ENCODE assay signal across 12 cellular contexts in genomic region chr2:225112362-225113111, GRCh38.
DNase-seq lines count a peak whose midpoint lies in the region; ATAC-seq and TF ChIP-seq lines count a peak whose summit lies in the region.
"Had no signal": no experiment of that assay in that cellular context is flagged by ENCODE, and none has a peak within 500 bp of the region (broad histone marks: within the 10 kb centered on the region; RNA-seq: fewer than 3 reads in every experiment).

No MANE protein-coding gene starts in this region.

- no peaks in the 10 kb centered on the region for H3K9me3 ChIP-seq in BLaER1 treated with 17β-estradiol and CSF1 and Interleukin-3, amounts not matched to agents 10 nM and 100 nM (replicated peaks in 1 of 11)

- ATAC-seq in GM21360 (IDR thresholded peaks at IDR 0.05; ENCODE audit: unreplicated experiment) (peak; percentile 86), HG03342 (IDR thresholded peaks at IDR 0.05; ENCODE audit: unreplicated experiment) (peak; percentile 69)
- ATAC-seq: activated T-cell treated with anti-CD3 and anti-CD28 coated beads, Interleukin-2, amount 50 U/mL, for 72 hours had no signal

- H3K27me3 Mint-ChIP-seq in brain = peaks cover 10% of the 10 kb centered on the region
- peaks cover 13% of the 10 kb centered on the region for H3K27me3 Mint-ChIP-seq in activated T-helper 2 cell treated with anti-CD3 and anti-CD28 coated beads, Interferon-gamma antibody, Interleukin-2, Interleukin-4, amounts not matched to agents 10 μg/mL and 5 μg/mL and 100 μg/mL, durations not matched to agents 14 hours and 24 hours and 36 hours (ENCODE audit: low read depth)
- H3K27me3 Mint-ChIP-seq: type B pancreatic cell had no signal

- H3K27ac ChIP-seq in BLaER1 treated with 17β-estradiol and CSF1 and Interleukin-3, amounts not matched to agents 10 nM and 100 nM = peak overlapping the region in 4 of 11 experiments; percentile 24 to 69 (median 45); a peak in 5 of 22 replicates

- peak overlapping the region in 6 of 11 experiments; percentile 28 to 78 (median 62); a peak in 11 of 22 replicates for H3K4me2 ChIP-seq in BLaER1 treated with 17β-estradiol and CSF1 and Interleukin-3, amounts not matched to agents 10 nM and 100 nM

- peak overlapping the region in 2 of 11 experiments; percentile 16 to 43; a peak in 2 of 22 replicates for H3K9ac ChIP-seq in BLaER1 treated with 17β-estradiol and CSF1 and Interleukin-3, amounts not matched to agents 10 nM and 100 nM

- H3K27ac Mint-ChIP-seq in brain = peak overlapping the region in 4 of 5 experiments; percentile 17 to 58 (median 41)
- no peak overlapping the region for H3K27ac Mint-ChIP-seq in activated T-helper 2 cell treated with anti-CD3 and anti-CD28 coated beads, Interferon-gamma antibody, Interleukin-2, Interleukin-4, amounts not matched to agents 10 μg/mL and 5 μg/mL and 100 μg/mL, durations not matched to agents 14 hours and 24 hours and 36 hours
- H3K27ac Mint-ChIP-seq: activated T-cell treated with anti-CD3 and anti-CD28 coated beads, Interleukin-2, amount 50 U/mL, for 72 hours; T-helper 1 cell treated with Interleukin-12 subunit alpha and Interleukin-12 subunit beta and Interleukin-4 antibody, amounts not matched to agents 30 μg/mL and 1 μg/mL, for 36 hours; type B pancreatic cell had no signal

- H3K4me3 Mint-ChIP-seq in brain = no peak overlapping the region
- no peak overlapping the region for H3K4me3 Mint-ChIP-seq in activated T-helper 2 cell treated with anti-CD3 and anti-CD28 coated beads, Interferon-gamma antibody, Interleukin-2, Interleukin-4, amounts not matched to agents 10 μg/mL and 5 μg/mL and 100 μg/mL, durations not matched to agents 14 hours and 24 hours and 36 hours (ENCODE audit: low read depth)
- H3K4me3 Mint-ChIP-seq: activated T-cell treated with anti-CD3 and anti-CD28 coated beads, Interleukin-2, amount 50 U/mL, for 72 hours; nephron; T-helper 1 cell treated with Interleukin-12 subunit alpha and Interleukin-12 subunit beta and Interleukin-4 antibody, amounts not matched to agents 30 μg/mL and 1 μg/mL, for 36 hours; type B pancreatic cell had no signal

- peaks cover 49% of the 10 kb centered on the region for H3K4me1 Mint-ChIP-seq in brain
- H3K4me1 Mint-ChIP-seq in activated T-helper 2 cell treated with anti-CD3 and anti-CD28 coated beads, Interferon-gamma antibody, Interleukin-2, Interleukin-4, amounts not matched to agents 10 μg/mL and 5 μg/mL and 100 μg/mL, durations not matched to agents 14 hours and 24 hours and 36 hours (ENCODE audit: low read depth) = peaks cover 7% of the 10 kb centered on the region

- no peak for DNase-seq in activated T-helper 2 cell treated with anti-CD3 and anti-CD28 coated beads, Interferon-gamma antibody, Interleukin-2, Interleukin-4, amounts not matched to agents 10 μg/mL and 5 μg/mL and 100 μg/mL, durations not matched to agents 14 hours and 24 hours and 36 hours (ENCODE audit: low spot score)
- DNase-seq in glomerular visceral epithelial cell (ENCODE audit: extremely low spot score) = no peak
- no peak for DNase-seq in activated CD8-positive, alpha-beta memory T cell treated with anti-CD3 and anti-CD28 coated beads, Interleukin-2, amount 50 U/mL, for 48 hours
- no peak for DNase-seq in NK-92 treated with Interleukin-12 subunit alpha and Interleukin-12 subunit beta, amount 100 ng/mL, for 24 hours (lab: John Stamatoyannopoulos, UW)
- DNase-seq: activated T-cell treated with anti-CD3 and anti-CD28 coated beads, Interleukin-2, amount 50 U/mL, for 72 hours had no signal

- intact Hi-C loops in activated T-helper 2 cell treated with anti-CD3 and anti-CD28 coated beads, Interferon-gamma antibody, Interleukin-2, Interleukin-4, amounts not matched to agents 10 μg/mL and 5 μg/mL and 100 μg/mL, durations not matched to agents 14 hours and 24 hours and 36 hours (cut with micrococcal nuclease) = no loop called here

- peaks cover 0 to 2% (median 0%) of the 10 kb centered on the region in 5 experiments for H3K9me3 Mint-ChIP-seq in brain
- H3K9me3 Mint-ChIP-seq in activated T-helper 2 cell treated with anti-CD3 and anti-CD28 coated beads, Interferon-gamma antibody, Interleukin-2, Interleukin-4, amounts not matched to agents 10 μg/mL and 5 μg/mL and 100 μg/mL, durations not matched to agents 14 hours and 24 hours and 36 hours = no peaks in the 10 kb centered on the region
- H3K9me3 Mint-ChIP-seq: activated T-cell treated with anti-CD3 and anti-CD28 coated beads, Interleukin-2, amount 50 U/mL, for 72 hours; nephron; T-helper 1 cell treated with Interleukin-12 subunit alpha and Interleukin-12 subunit beta and Interleukin-4 antibody, amounts not matched to agents 30 μg/mL and 1 μg/mL, for 36 hours; type B pancreatic cell had no signal

- H3K4me3 ChIP-seq in BLaER1 treated with 17β-estradiol and CSF1 and Interleukin-3, amounts not matched to agents 10 nM and 100 nM = no peak overlapping the region

- no peaks in the 10 kb centered on the region for H3K27me3 ChIP-seq in BLaER1 treated with 17β-estradiol and CSF1 and Interleukin-3, amounts not matched to agents 10 nM and 100 nM

- no peaks in the 10 kb centered on the region for H3K36me3 ChIP-seq in BLaER1 treated with 17β-estradiol and CSF1 and Interleukin-3, amounts not matched to agents 10 nM and 100 nM

- no peaks in the 10 kb centered on the region for H4K20me1 ChIP-seq in BLaER1 treated with 17β-estradiol and CSF1 and Interleukin-3, amounts not matched to agents 10 nM and 100 nM

- H3K36me3 Mint-ChIP-seq in brain = no peaks in the 10 kb centered on the region
- no peaks in the 10 kb centered on the region for H3K36me3 Mint-ChIP-seq in activated T-helper 2 cell treated with anti-CD3 and anti-CD28 coated beads, Interferon-gamma antibody, Interleukin-2, Interleukin-4, amounts not matched to agents 10 μg/mL and 5 μg/mL and 100 μg/mL, durations not matched to agents 14 hours and 24 hours and 36 hours (ENCODE audit: low read depth)
- H3K36me3 Mint-ChIP-seq: type B pancreatic cell had no signal

- H3K4me1 ChIP-seq in BLaER1 treated with 17β-estradiol and CSF1 and Interleukin-3, amounts not matched to agents 10 nM and 100 nM = peaks cover 0 to 37% (median 7%) of the 10 kb centered on the region in 10 experiments; a peak in 10 of 20 replicates

- TF ChIP-seq CTCF in brain (conservative IDR thresholded peaks at IDR 0.05) = no peak
